Comparison of ENCODE assay signal across 9 cellular contexts in the genomic region with DNA sequence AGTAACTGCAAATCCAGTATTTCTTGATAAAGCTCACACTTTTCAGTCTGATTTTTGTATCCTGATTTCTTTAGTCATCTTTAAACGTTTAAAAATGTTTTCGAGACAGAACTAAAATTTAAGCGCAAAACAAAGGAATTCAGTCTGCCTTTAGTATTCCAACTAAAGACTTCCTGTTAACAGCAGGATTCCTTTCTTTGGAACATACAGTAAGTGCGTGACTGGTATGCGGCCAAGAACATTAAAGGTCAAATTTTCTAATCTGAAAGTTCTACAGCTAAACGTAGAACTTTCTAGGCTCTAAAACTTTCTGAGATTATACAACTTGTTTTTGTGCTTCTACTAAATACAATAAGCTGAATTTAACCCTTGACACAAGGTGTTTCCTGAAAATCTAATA. TPM values are rescaled to one million over a fixed set of nuclear protein-coding genes. Genes with fewer than 3 reads are reported as not detected.
DNase-seq lines count a peak whose midpoint lies in the region; ATAC-seq, FAIRE-seq and TF ChIP-seq lines count a peak whose summit lies in the region.
"Had no signal": no experiment of that assay in that cellular context is flagged by ENCODE, and none has a peak within 500 bp of the region (broad histone marks: within the 10 kb centered on the region; RNA-seq: fewer than 3 reads in every experiment).

No MANE protein-coding gene starts in this region.

- DNase-seq in HepG2 (ENCODE audit: low spot score) (no peak), fibroblast of lung (ENCODE audit: low read depth in 2 of 2) (peak; percentile 65 to 67), mesothelial cell of epicardium (ENCODE audit: low spot score in 2 of 2, unreplicated experiment in 2 of 2) (no peak), vagina (ENCODE audit: extremely low spot score in 2 of 2) (no peak)
- DNase-seq in activated naive CD8-positive, alpha-beta T cell treated with anti-CD3 and anti-CD28 coated beads for 36 hours, result no peak
- DNase-seq: NCI-H1694 treated with DMSO at 0.1 percent for 48 hours had no signal

- intact Hi-C loops in HepG2 (cut with micrococcal nuclease; ENCODE audit: unreplicated experiment), result no loop called here
- intact Hi-C loops in vagina (cut with DNase I), result no loop called here

- no peak for TF ChIP-seq POLR2A in HepG2 (IDR thresholded peaks at IDR 0.05; ENCODE audit: insufficient read depth in 1 of 2, low read depth in 2 of 2, low read length in 2 of 2)
- TF ChIP-seq POLR2A in vagina (IDR thresholded peaks at IDR 0.05), result no peak

- H3K36me3 Mint-ChIP-seq in mesothelial cell of epicardium, result peaks cover 23% of the 10 kb centered on the region
- H3K36me3 Mint-ChIP-seq in activated naive CD8-positive, alpha-beta T cell treated with anti-CD3 and anti-CD28 coated beads for 36 hours, result peaks cover 23% of the 10 kb centered on the region

- H3K4me2 ChIP-seq in HepG2 (ENCODE audit: low read depth, low read length), result no peak overlapping the region
- H3K4me2 ChIP-seq in fibroblast of lung (ENCODE audit: extremely low read depth, insufficient read depth, low read length), result peak overlapping the region; percentile 75

- TF ChIP-seq RAD21 in liver (IDR thresholded peaks at IDR 0.05) (no peak), HepG2 (CRISPR knock-in tag; IDR thresholded peaks at IDR 0.05) (no peak)

- no peaks in the 10 kb centered on the region for H3K9me3 ChIP-seq in liver (ENCODE audit: control insufficient read depth in 4 of 4, low read length in 3 of 4)
- H3K9me3 ChIP-seq in HepG2 (ENCODE audit: low read length), result no peaks in the 10 kb centered on the region
- H3K9me3 ChIP-seq in fibroblast of lung (ENCODE audit: control insufficient read depth, insufficient read depth, low read depth, low read length), result no peaks in the 10 kb centered on the region
- no peaks in the 10 kb centered on the region for H3K9me3 ChIP-seq in vagina

- CTCF ChIA-PET in HepG2 (lab: Yijun Ruan, JAX; ENCODE audit: low intra/inter-chr PET ratio, low total read pairs), result no interaction called here

- H3K4me1 ChIP-seq in liver (ENCODE audit: control insufficient read depth in 4 of 4, insufficient read depth in 4 of 4, low read length in 3 of 4) (peaks cover 0 to 5% (median 3%) of the 10 kb centered on the region in 4 donors), HepG2 (ENCODE audit: insufficient read depth, low read length) (peaks cover 13% of the 10 kb centered on the region), fibroblast of lung (ENCODE audit: control insufficient read depth, extremely low read depth, insufficient read depth, low read length) (peaks cover 6% of the 10 kb centered on the region), vagina (peaks cover 71% of the 10 kb centered on the region)

- H3K27me3 ChIP-seq in liver (ENCODE audit: control insufficient read depth in 4 of 4, insufficient read depth in 4 of 4, low read length in 3 of 4) (no peaks in the 10 kb centered on the region), HepG2 (ENCODE audit: control insufficient read depth in 1 of 2, insufficient read depth in 2 of 2, low read length in 2 of 2) (no peaks in the 10 kb centered on the region), fibroblast of lung (ENCODE audit: control insufficient read depth, insufficient read depth, low read length) (no peaks in the 10 kb centered on the region), vagina (no peaks in the 10 kb centered on the region)

- BruUV-seq in HepG2 (replicated peaks; lab: Mats Ljungman, UMichigan), result no TSS peak

- H3K27ac Mint-ChIP-seq in mesothelial cell of epicardium, result peak overlapping the region; percentile 91
- H3K27ac Mint-ChIP-seq in activated naive CD8-positive, alpha-beta T cell treated with anti-CD3 and anti-CD28 coated beads for 36 hours, result no peak overlapping the region

- ATAC-seq in HepG2, result no peak
- no peak for ATAC-seq in HG02973 (IDR thresholded peaks at IDR 0.05; ENCODE audit: unreplicated experiment)
- no peak for ATAC-seq in GM21526 (IDR thresholded peaks at IDR 0.05; ENCODE audit: low FRiP score, unreplicated experiment)

- H2AFZ ChIP-seq in HepG2 (ENCODE audit: low read length) (no peak overlapping the region), fibroblast of lung (ENCODE audit: low read length) (no peak overlapping the region)

- peaks cover 10% of the 10 kb centered on the region for H3K9me3 Mint-ChIP-seq in mesothelial cell of epicardium
- H3K9me3 Mint-ChIP-seq in activated naive CD8-positive, alpha-beta T cell treated with anti-CD3 and anti-CD28 coated beads for 36 hours, result no peaks in the 10 kb centered on the region

- H3K27ac ChIP-seq in liver (ENCODE audit: low read depth in 1 of 2, low read length in 2 of 2), result peak overlapping the region; percentile 70 to 77
- H3K27ac ChIP-seq in HepG2 (ENCODE audit: extremely low read length, insufficient read depth, low read length), result no peak overlapping the region
- H3K27ac ChIP-seq in fibroblast of lung (ENCODE audit: insufficient read depth, low read length), result peak overlapping the region; percentile 53
- H3K27ac ChIP-seq in vagina, result peak overlapping the region; percentile 45

- no peak for TF ChIP-seq EP300 in HepG2 (IDR thresholded peaks at IDR 0.05; ENCODE audit: low read depth in 2 of 2, low read length in 2 of 2)
- TF ChIP-seq EP300 in HepG2 (CRISPR knock-in tag; IDR thresholded peaks at IDR 0.05; ENCODE audit: borderline replicate concordance), result no peak

- no peak overlapping the region for H3K4me3 Mint-ChIP-seq in mesothelial cell of epicardium
- no peak overlapping the region for H3K4me3 Mint-ChIP-seq in activated naive CD8-positive, alpha-beta T cell treated with anti-CD3 and anti-CD28 coated beads for 36 hours

- H3K9ac ChIP-seq in liver (ENCODE audit: low read depth in 1 of 2, low read length in 2 of 2) (no peak overlapping the region), HepG2 (ENCODE audit: insufficient read depth, low read depth, low read length) (no peak overlapping the region), fibroblast of lung (ENCODE audit: insufficient read depth, low read length) (no peak overlapping the region)

- POLR2A ChIA-PET in HepG2 (lab: Yijun Ruan, JAX), result interaction anchor here (1.5 kb wide), 2 partner anchors 8 to 10 kb away, joined by 4 to 6 read pairs; partner anchors contain the start of gene SAV1

- peaks cover 22% of the 10 kb centered on the region for H3K4me1 Mint-ChIP-seq in mesothelial cell of epicardium
- peaks cover 7% of the 10 kb centered on the region for H3K4me1 Mint-ChIP-seq in activated naive CD8-positive, alpha-beta T cell treated with anti-CD3 and anti-CD28 coated beads for 36 hours

- TF ChIP-seq CTCF in liver (IDR thresholded peaks at IDR 0.05; ENCODE audit: low read depth, low read length, missing input control), result no peak
- no peak for TF ChIP-seq CTCF in HepG2 (CRISPR knock-in tag; IDR thresholded peaks at IDR 0.05)
- no peak for TF ChIP-seq CTCF in fibroblast of lung (conservative IDR thresholded peaks at IDR 0.05 in 1 of 2, IDR thresholded peaks at IDR 0.05 in 1 of 2; ENCODE audit: low read depth in 1 of 2, low read length in 2 of 2)
- TF ChIP-seq CTCF in mesothelial cell of epicardium (IDR thresholded peaks at IDR 0.05; ENCODE audit: unreplicated experiment), result no peak
- no peak for TF ChIP-seq CTCF in vagina (IDR thresholded peaks at IDR 0.05)

- 44% methylated on average over 6 of the region's 6 CpGs for WGBS in liver
- 67% methylated on average over 6 of the region's 6 CpGs for WGBS in HepG2 (ENCODE audit: low lambda C conversion rate)

- H4K20me1 ChIP-seq in HepG2 (ENCODE audit: insufficient read depth, low read length) (no peaks in the 10 kb centered on the region), fibroblast of lung (ENCODE audit: control insufficient read depth, extremely low read depth, insufficient read depth, low read length) (no peaks in the 10 kb centered on the region)

- H3K79me2 ChIP-seq in HepG2 (ENCODE audit: insufficient read depth, low read length) (peaks cover 8% of the 10 kb centered on the region), fibroblast of lung (ENCODE audit: control insufficient read depth, insufficient read depth, low read length) (peaks cover 70% of the 10 kb centered on the region)

- FAIRE-seq in HepG2 (lab: Jason Lieb, UNC), result no peak

- no peak overlapping the region for H3K4me3 ChIP-seq in liver (ENCODE audit: low read depth in 1 of 3, low read length in 3 of 3)
- no peak overlapping the region for H3K4me3 ChIP-seq in HepG2 (replicated peaks in 1 of 3; ENCODE audit: insufficient read depth in 1 of 3, low read depth in 2 of 3, low read length in 3 of 3)
- H3K4me3 ChIP-seq in fibroblast of lung (replicated peaks in 1 of 4; ENCODE audit: control extremely low read depth in 1 of 4, insufficient read depth in 1 of 4, low read depth in 3 of 4, low read length in 4 of 4), result peak overlapping the region in 2 of 4 experiments; percentile 11 to 23
- H3K4me3 ChIP-seq in vagina, result no peak overlapping the region

- H3K36me3 ChIP-seq in liver (ENCODE audit: control insufficient read depth in 4 of 4, insufficient read depth in 3 of 4, low read depth in 1 of 4, low read length in 3 of 4) (no peaks in the 10 kb centered on the region), HepG2 (replicated peaks in 1 of 2; ENCODE audit: control insufficient read depth in 1 of 2, insufficient read depth in 2 of 2, low read length in 2 of 2) (peaks cover 0 to 10% of the 10 kb centered on the region in 2 experiments; a peak in 1 of 5 replicates), fibroblast of lung (ENCODE audit: control insufficient read depth, insufficient read depth, low read length) (peaks cover 4% of the 10 kb centered on the region), vagina (peaks cover 0 to 3% of the 10 kb centered on the region in 2 donors)

- in situ Hi-C loops in HepG2 (cut with HindIII; ENCODE audit: extremely low pct_ligation_motif_present, low pct_unique_long_range_greater_than_20kb), result no loop called here

- H3K27me3 Mint-ChIP-seq in mesothelial cell of epicardium (ENCODE audit: low read depth), result no peaks in the 10 kb centered on the region
- H3K27me3 Mint-ChIP-seq in activated naive CD8-positive, alpha-beta T cell treated with anti-CD3 and anti-CD28 coated beads for 36 hours, result no peaks in the 10 kb centered on the region

RNA-seq across cellular contexts. Expression of gene SAV1, which starts 9.9 kb away (rescaled TPM):
- total RNA-seq in liver (10 to 100 TPM in 1 of 2 donors, 1 to 10 TPM in 1; 9.5 to 14.0 TPM), HepG2 (2016; rRNA removed; fragmentation: Illumina TruSeq; extraction: Trizol) (8.1 and 8.2 TPM in 2 replicates), fibroblast of lung (27.2 and 46.9 TPM in 2 replicates), mesothelial cell of epicardium (29.9 to 33.5 TPM (median 31.7 TPM) in 3 replicates), vagina (30.0 TPM)
- polyA plus RNA-seq in liver (1 to 10 TPM; 4.9 to 6.3 TPM), HepG2 (2011; rRNA removed) (6.2 and 7.3 TPM in 2 replicates), fibroblast of lung (41.4 and 41.7 TPM in 2 replicates)
- total RNA-seq in HepG2 (2016; cell fraction: cytosol; rRNA removed; fragmentation: Illumina TruSeq; extraction: Trizol; ENCODE audit: low read depth), result 5.7 and 6.1 TPM in 2 replicates
- 8.2 and 10.4 TPM in 2 replicates for total RNA-seq in HepG2 (2016; cell fraction: insoluble cytoplasmic fraction; rRNA removed; fragmentation: Illumina TruSeq; extraction: Trizol)
- 14.1 and 14.6 TPM in 2 replicates for total RNA-seq in HepG2 (2016; cell fraction: membrane; rRNA removed; fragmentation: Illumina TruSeq; extraction: Trizol)
- 8.7 and 12.4 TPM in 2 replicates for total RNA-seq in HepG2 (2016; cell fraction: nucleus; rRNA removed; fragmentation: Illumina TruSeq; extraction: Trizol)
- polyA plus RNA-seq in HepG2 (2011; cell fraction: cytosol; rRNA removed), result 3.8 and 5.5 TPM in 2 replicates
- 1.7 and 3.1 TPM in 2 replicates for polyA plus RNA-seq in HepG2 (2011; cell fraction: nucleus; rRNA removed)
- 8.6 and 11.5 TPM in 2 replicates for polyA plus RNA-seq in HepG2 (2012)
- 6.8 and 7.8 TPM in 2 replicates for polyA plus RNA-seq in HepG2 (2016; cell fraction: cytosol; fragmentation: Illumina TruSeq; extraction: Trizol; ENCODE audit: low read depth)
- polyA plus RNA-seq in HepG2 (2016; cell fraction: insoluble cytoplasmic fraction; fragmentation: Illumina TruSeq; extraction: Trizol; ENCODE audit: low read depth), result 12.2 and 17.2 TPM in 2 replicates
- 17.1 and 18.9 TPM in 2 replicates for polyA plus RNA-seq in HepG2 (2016; cell fraction: membrane; fragmentation: Illumina TruSeq; extraction: Trizol; ENCODE audit: low read depth)
- 9.8 and 9.9 TPM in 2 replicates for polyA plus RNA-seq in HepG2 (2016; cell fraction: nucleus; fragmentation: Illumina TruSeq; extraction: Trizol; ENCODE audit: insufficient read depth, low read depth)
- 2.9 and 12.9 TPM in 2 replicates for polyA minus RNA-seq in HepG2 (2011; rRNA and poly(A)+ RNA removed; ENCODE audit: low replicate concordance)
- polyA minus RNA-seq in HepG2 (2011; cell fraction: cytosol; rRNA and poly(A)+ RNA removed), result 5.4 and 6.7 TPM in 2 replicates
- 16.2 and 17.7 TPM in 2 replicates for polyA minus RNA-seq in HepG2 (2011; cell fraction: nucleus; rRNA and poly(A)+ RNA removed)
- 38.1 and 38.4 TPM in 2 replicates for polyA plus RNA-seq in fibroblast of lung (2012)
- polyA minus RNA-seq in fibroblast of lung (ENCODE audit: low replicate concordance), result 3.5 and 4.9 TPM in 2 replicates
- total RNA-seq in activated naive CD8-positive, alpha-beta T cell treated with anti-CD3 and anti-CD28 coated beads for 36 hours, result 10 to 100 TPM; 14.4 to 15.2 TPM

Comparison
In these comparisons a context has a peak if more than half of its experiments do, and no peak if none do; other contexts are left out.
1. DNase-seq: peak in fibroblast of lung (2 of 2); none in HepG2 (single experiment), mesothelial cell of epicardium (0 of 2), vagina (0 of 2) and activated naive CD8-positive, alpha-beta T cell treated with anti-CD3 and anti-CD28 coated beads for 36 hours (single experiment).